In the genomic region with DNA sequence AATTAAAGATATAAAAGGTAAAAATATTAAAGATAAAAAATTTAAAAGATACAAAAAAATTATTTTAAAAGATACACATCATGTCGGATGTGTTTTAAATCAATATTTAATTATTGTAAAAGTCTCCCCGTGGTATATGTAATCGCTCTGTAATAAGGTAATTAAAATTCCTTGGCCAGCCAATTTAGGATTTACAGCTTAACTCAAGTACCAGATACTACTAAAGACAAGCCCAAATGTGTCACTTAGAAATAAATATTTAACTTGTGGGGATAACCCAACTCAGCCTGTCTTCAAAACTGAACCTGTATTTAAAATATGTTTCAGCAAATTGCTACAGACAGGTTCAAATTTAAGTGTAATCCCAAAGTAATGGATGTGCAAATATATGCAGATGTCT, we compare ENCODE assay signal across 1 cellular context.
TF ChIP-seq lines count a peak whose summit lies in the region.

No MANE protein-coding gene starts in this region.

TF ChIP-seq in HEK293, 187 proteins besides CTCF, POLR2A, EP300 and RAD21 (continued from another document):
- TF ChIP-seq, protein P1, sequence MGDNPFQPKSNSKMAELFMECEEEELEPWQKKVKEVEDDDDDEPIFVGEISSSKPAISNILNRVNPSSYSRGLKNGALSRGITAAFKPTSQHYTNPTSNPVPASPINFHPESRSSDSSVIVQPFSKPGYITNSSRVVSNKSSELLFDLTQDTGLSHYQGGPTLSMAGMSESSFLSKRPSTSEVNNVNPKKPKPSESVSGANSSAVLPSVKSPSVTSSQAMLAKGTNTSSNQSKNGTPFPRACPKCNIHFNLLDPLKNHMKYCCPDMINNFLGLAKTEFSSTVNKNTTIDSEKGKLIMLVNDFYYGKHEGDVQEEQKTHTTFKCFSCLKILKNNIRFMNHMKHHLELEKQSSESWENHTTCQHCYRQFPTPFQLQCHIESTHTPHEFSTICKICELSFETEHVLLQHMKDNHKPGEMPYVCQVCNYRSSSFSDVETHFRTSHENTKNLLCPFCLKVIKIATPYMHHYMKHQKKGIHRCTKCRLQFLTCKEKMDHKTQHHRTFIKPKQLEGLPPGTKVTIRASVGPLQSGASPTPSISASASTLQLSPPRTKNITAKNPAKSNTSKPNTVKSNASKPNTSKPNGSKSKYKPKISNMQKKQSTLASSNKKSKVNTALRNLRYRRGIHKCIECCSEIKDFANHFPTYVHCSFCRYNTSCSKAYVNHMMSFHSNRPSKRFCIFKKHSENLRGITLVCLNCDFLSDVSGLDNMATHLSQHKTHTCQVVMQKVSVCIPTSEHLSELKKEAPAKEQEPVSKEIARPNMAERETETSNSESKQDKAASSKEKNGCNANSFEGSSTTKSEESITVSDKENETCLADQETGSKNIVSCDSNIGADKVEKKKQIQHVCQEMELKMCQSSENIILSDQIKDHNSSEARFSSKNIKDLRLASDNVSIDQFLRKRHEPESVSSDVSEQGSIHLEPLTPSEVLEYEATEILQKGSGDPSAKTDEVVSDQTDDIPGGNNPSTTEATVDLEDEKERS (tag by site-specific recombination; IDR thresholded peaks at IDR 0.05) = no peak
- TF ChIP-seq ZNF350 (tag by site-specific recombination; IDR thresholded peaks at IDR 0.05) = no peak
- 0 out of 2 replicates have a peak, but pooled peaks have one; percentile 23 for TF ChIP-seq KLF10 (tag by site-specific recombination; IDR thresholded peaks at IDR 0.05)
- TF ChIP-seq, protein P2, sequence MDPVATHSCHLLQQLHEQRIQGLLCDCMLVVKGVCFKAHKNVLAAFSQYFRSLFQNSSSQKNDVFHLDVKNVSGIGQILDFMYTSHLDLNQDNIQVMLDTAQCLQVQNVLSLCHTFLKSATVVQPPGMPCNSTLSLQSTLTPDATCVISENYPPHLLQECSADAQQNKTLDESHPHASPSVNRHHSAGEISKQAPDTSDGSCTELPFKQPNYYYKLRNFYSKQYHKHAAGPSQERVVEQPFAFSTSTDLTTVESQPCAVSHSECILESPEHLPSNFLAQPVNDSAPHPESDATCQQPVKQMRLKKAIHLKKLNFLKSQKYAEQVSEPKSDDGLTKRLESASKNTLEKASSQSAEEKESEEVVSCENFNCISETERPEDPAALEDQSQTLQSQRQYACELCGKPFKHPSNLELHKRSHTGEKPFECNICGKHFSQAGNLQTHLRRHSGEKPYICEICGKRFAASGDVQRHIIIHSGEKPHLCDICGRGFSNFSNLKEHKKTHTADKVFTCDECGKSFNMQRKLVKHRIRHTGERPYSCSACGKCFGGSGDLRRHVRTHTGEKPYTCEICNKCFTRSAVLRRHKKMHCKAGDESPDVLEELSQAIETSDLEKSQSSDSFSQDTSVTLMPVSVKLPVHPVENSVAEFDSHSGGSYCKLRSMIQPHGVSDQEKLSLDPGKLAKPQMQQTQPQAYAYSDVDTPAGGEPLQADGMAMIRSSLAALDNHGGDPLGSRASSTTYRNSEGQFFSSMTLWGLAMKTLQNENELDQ (tag by site-specific recombination; IDR thresholded peaks at IDR 0.05; ENCODE audit: low read depth) = no peak
- peak; percentile 45; the same call in 1 of the 2 replicates for TF ChIP-seq WT1 (tag by site-specific recombination; IDR thresholded peaks at IDR 0.05)
- no peak for TF ChIP-seq MYNN (tag by site-specific recombination; IDR thresholded peaks at IDR 0.05; ENCODE audit: borderline replicate concordance)
- TF ChIP-seq, protein P3, sequence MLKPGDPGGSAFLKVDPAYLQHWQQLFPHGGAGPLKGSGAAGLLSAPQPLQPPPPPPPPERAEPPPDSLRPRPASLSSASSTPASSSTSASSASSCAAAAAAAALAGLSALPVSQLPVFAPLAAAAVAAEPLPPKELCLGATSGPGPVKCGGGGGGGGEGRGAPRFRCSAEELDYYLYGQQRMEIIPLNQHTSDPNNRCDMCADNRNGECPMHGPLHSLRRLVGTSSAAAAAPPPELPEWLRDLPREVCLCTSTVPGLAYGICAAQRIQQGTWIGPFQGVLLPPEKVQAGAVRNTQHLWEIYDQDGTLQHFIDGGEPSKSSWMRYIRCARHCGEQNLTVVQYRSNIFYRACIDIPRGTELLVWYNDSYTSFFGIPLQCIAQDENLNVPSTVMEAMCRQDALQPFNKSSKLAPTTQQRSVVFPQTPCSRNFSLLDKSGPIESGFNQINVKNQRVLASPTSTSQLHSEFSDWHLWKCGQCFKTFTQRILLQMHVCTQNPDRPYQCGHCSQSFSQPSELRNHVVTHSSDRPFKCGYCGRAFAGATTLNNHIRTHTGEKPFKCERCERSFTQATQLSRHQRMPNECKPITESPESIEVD (tag by site-specific recombination; IDR thresholded peaks at IDR 0.05) = peak; percentile 56
